In the genomic region with DNA sequence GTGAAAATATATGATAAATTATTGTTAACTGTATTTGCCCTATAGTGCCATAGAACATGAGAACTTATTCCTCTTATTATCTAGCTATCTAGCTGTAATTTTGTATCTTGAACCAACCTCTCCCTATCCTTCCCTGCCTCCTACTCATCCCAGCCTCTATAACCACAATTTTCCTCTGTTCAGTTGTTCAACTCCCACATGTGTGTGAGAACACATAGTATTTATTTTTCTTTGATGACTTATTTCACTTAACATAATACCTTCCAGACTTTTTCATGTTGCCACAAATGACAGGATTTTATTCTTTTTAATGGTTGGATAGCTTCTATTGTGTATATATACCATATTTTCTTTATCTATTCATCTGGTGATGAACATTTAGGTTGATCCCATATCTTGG, we compare ENCODE assay signal across 17 cellular contexts.
"Had no signal": no experiment of that assay in that cellular context is flagged by ENCODE, and none has a peak within 500 bp of the region (broad histone marks: within the 10 kb centered on the region; RNA-seq: fewer than 3 reads in every experiment).

No MANE protein-coding gene starts in this region.

- H3K27ac Mint-ChIP-seq: activated CD4-positive, alpha-beta memory T cell treated with anti-CD3 and anti-CD28 coated beads, Interleukin-2, amount 10 ng/mL, durations not matched to agents 7 days and 5 days; stimulated activated effector memory CD8-positive, alpha-beta T cell treated with anti-CD3 and anti-CD28 coated beads, Interleukin-12 subunit alpha, Interleukin-12 subunit beta, amount 100 ng/mL, for 72 hours had no signal

- H3K36me3 Mint-ChIP-seq: naive B cell; stimulated activated effector memory CD8-positive, alpha-beta T cell treated with anti-CD3 and anti-CD28 coated beads, Interleukin-12 subunit alpha, Interleukin-12 subunit beta, amount 100 ng/mL, for 72 hours had no signal

- H3K4me1 ChIP-seq: body of pancreas, parathyroid adenoma, sigmoid colon, upper lobe of right lung had no signal

- H3K9me3 ChIP-seq: body of pancreas, sigmoid colon, upper lobe of right lung had no signal

- DNase-seq: activated CD4-positive, alpha-beta memory T cell treated with anti-CD3 and anti-CD28 coated beads, Interleukin-2, amount 10 ng/mL, durations not matched to agents 7 days and 5 days; activated CD4-positive, alpha-beta T cell treated with anti-CD3 and anti-CD28 coated beads for 4 hours; activated gamma-delta T cell; activated T-cell treated with anti-CD3 and anti-CD28 coated beads, Interleukin-2, amount 50 U/mL, for 4 hours; body of pancreas; caudate nucleus; effector memory CD4-positive, alpha-beta T cell; islet precursor cell; mammary epithelial cell; naive B cell; sigmoid colon; T-helper 2 cell; upper lobe of right lung had no signal

- H3K36me3 ChIP-seq: sigmoid colon, thoracic aorta, upper lobe of right lung had no signal

- H3K27ac ChIP-seq: body of pancreas, parathyroid adenoma, sigmoid colon, thoracic aorta, upper lobe of right lung had no signal

- H3K27me3 Mint-ChIP-seq: activated CD4-positive, alpha-beta memory T cell treated with anti-CD3 and anti-CD28 coated beads, Interleukin-2, amount 10 ng/mL, durations not matched to agents 7 days and 5 days had no signal

- H3K4me1 Mint-ChIP-seq: naive B cell; stimulated activated effector memory CD8-positive, alpha-beta T cell treated with anti-CD3 and anti-CD28 coated beads, Interleukin-12 subunit alpha, Interleukin-12 subunit beta, amount 100 ng/mL, for 72 hours had no signal

- H3K9me3 Mint-ChIP-seq: activated CD4-positive, alpha-beta memory T cell treated with anti-CD3 and anti-CD28 coated beads, Interleukin-2, amount 10 ng/mL, durations not matched to agents 7 days and 5 days; stimulated activated effector memory CD8-positive, alpha-beta T cell treated with anti-CD3 and anti-CD28 coated beads, Interleukin-12 subunit alpha, Interleukin-12 subunit beta, amount 100 ng/mL, for 72 hours had no signal

- H3K4me3 ChIP-seq: body of pancreas, sigmoid colon, thoracic aorta, upper lobe of right lung had no signal

- ATAC-seq: activated T-cell treated with anti-CD3 and anti-CD28 coated beads, Interleukin-2, amount 50 U/mL, for 4 hours; body of pancreas; left lobe of liver; stimulated activated effector memory CD8-positive, alpha-beta T cell treated with anti-CD3 and anti-CD28 coated beads, Interleukin-12 subunit alpha, Interleukin-12 subunit beta, amount 100 ng/mL, for 72 hours; upper lobe of right lung had no signal

- H3K27me3 ChIP-seq: body of pancreas, sigmoid colon, upper lobe of right lung had no signal

- H3K4me3 Mint-ChIP-seq: activated CD4-positive, alpha-beta memory T cell treated with anti-CD3 and anti-CD28 coated beads, Interleukin-2, amount 10 ng/mL, durations not matched to agents 7 days and 5 days; activated T-cell treated with anti-CD3 and anti-CD28 coated beads, Interleukin-2, amount 50 U/mL, for 4 hours; naive B cell; stimulated activated effector memory CD8-positive, alpha-beta T cell treated with anti-CD3 and anti-CD28 coated beads, Interleukin-12 subunit alpha, Interleukin-12 subunit beta, amount 100 ng/mL, for 72 hours had no signal
